8 cellular contexts compared by ENCODE assay signal in the genomic region with DNA sequence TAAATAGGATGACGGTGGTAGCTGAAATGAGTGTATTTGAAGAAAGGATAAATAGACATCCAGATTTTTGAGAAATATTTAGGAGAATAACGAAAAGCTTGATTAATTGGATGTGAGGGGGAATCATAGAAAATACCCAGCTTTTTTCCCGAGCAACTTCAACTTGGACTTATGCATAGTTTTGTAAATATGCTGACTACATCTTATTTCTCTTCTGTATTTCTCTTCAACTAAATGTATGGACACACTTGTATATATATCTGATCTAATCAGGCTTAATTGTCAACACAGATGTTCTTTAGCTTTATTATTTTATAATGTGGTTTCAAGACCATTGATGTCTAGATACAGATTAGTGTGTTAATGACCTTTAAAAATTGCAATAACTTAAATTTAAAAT.
"Had no signal": no experiment of that assay in that cellular context is flagged by ENCODE, and none has a peak within 500 bp of the region (broad histone marks: within the 10 kb centered on the region; RNA-seq: fewer than 3 reads in every experiment).

No MANE protein-coding gene starts in this region.

- FAIRE-seq: G401.6, GM12878, GM12891, GM12892, GM18507, GM19239 had no signal

- DNase-seq: GDM1, GF-D8 had no signal

- ATAC-seq: GM12878 had no signal

- H3K4me3 ChIP-seq: GM12878 had no signal
